ENCODE assay signal across 9 cellular contexts in the genomic region with DNA sequence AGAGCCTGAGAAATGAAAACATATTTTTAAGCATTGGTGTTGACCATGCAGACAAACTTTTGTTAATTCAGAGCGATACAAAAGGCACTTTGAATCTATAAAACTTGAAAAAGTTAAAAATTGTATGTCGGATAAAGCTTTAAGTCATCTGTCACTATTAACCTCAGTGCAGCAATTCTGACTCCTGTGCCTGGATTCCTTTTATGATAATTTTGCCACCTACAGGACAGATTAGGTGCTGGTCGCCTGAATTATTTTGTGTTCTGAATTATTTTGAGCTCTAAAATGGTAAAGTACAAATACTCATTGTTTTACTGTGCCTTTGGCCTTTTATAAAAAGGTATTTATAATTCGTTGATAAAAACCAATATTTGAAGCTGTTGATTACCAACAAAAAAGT. TPM values are rescaled to one million over a fixed set of nuclear protein-coding genes. Genes with fewer than 3 reads are reported as not detected.
A peak's percentile ranks its signal among the peaks of the same experiment; 100 is the strongest.
DNase-seq lines count a peak whose midpoint lies in the region; ATAC-seq, FAIRE-seq and TF ChIP-seq lines count a peak whose summit lies in the region.
"Had no signal": no experiment of that assay in that cellular context is flagged by ENCODE, and none has a peak within 500 bp of the region (broad histone marks: within the 10 kb centered on the region; RNA-seq: fewer than 3 reads in every experiment).

No MANE protein-coding gene starts in this region.

- H2AFZ ChIP-seq in KMS-11 (ENCODE audit: low read depth) = no peak overlapping the region

- TF ChIP-seq CTCF in KMS-11 (conservative IDR thresholded peaks at IDR 0.05; ENCODE audit: low read depth, low read length) (peak; percentile 53), choroid plexus epithelial cell (conservative IDR thresholded peaks at IDR 0.05; ENCODE audit: low read depth, low read length) (peak; percentile 53), pancreas (IDR thresholded peaks at IDR 0.05) (peak in 2 of 4 donors; percentile 28 to 44)

- H3K27ac ChIP-seq in KMS-11 (no peak overlapping the region), pancreas (no peak overlapping the region)

- no peak overlapping the region for H3K4me2 ChIP-seq in KMS-11

- H3K27me3 ChIP-seq in KMS-11 (ENCODE audit: insufficient read depth, low read depth) (no peaks in the 10 kb centered on the region), pancreas (no peaks in the 10 kb centered on the region)

- H3K27ac Mint-ChIP-seq in activated naive CD4-positive, alpha-beta T cell treated with anti-CD3 and anti-CD28 coated beads, Interleukin-2, amount 10 ng/mL, durations not matched to agents 7 days and 5 days = no peak overlapping the region
- H3K27ac Mint-ChIP-seq: activated naive CD4-positive, alpha-beta T cell treated with anti-CD3 and anti-CD28 coated beads, Interleukin-2, amount 50 U/mL, for 24 hours had no signal

- no peaks in the 10 kb centered on the region for H3K27me3 Mint-ChIP-seq in activated naive CD4-positive, alpha-beta T cell treated with anti-CD3 and anti-CD28 coated beads, Interleukin-2, amount 10 ng/mL, durations not matched to agents 7 days and 5 days
- H3K27me3 Mint-ChIP-seq: activated naive CD4-positive, alpha-beta T cell treated with anti-CD3 and anti-CD28 coated beads, Interleukin-2, amount 50 U/mL, for 24 hours had no signal

- H3K4me1 ChIP-seq in KMS-11 (ENCODE audit: low read depth, poor library complexity, severe bottlenecking) (no peaks in the 10 kb centered on the region), pancreas (no peaks in the 10 kb centered on the region)

- intact Hi-C loops in pancreas (cut with DNase I) = no loop called here

- H3K4me3 Mint-ChIP-seq in activated naive CD4-positive, alpha-beta T cell treated with anti-CD3 and anti-CD28 coated beads, Interleukin-2, amount 10 ng/mL, durations not matched to agents 7 days and 5 days = no peak overlapping the region
- H3K4me3 Mint-ChIP-seq: activated naive CD4-positive, alpha-beta T cell treated with anti-CD3 and anti-CD28 coated beads, Interleukin-2, amount 50 U/mL, for 24 hours had no signal

- CTCF ChIA-PET in activated naive CD4-positive, alpha-beta T cell treated with anti-CD3 and anti-CD28 coated beads, Interleukin-2, amount 10 ng/mL, durations not matched to agents 7 days and 5 days (lab: Charles Lee) = interaction anchor here (0.6 to 3.3 kb wide), 17 partner anchors 11 to 157 kb away, joined by 3 to 33 read pairs (median 6); partner anchors contain the start of genes RNF125, RNF138 and TRAPPC8

- no peaks in the 10 kb centered on the region for H3K9me3 ChIP-seq in pancreas

- peaks cover 43% of the 10 kb centered on the region for H3K36me3 Mint-ChIP-seq in activated naive CD4-positive, alpha-beta T cell treated with anti-CD3 and anti-CD28 coated beads, Interleukin-2, amount 10 ng/mL, durations not matched to agents 7 days and 5 days

- no peak overlapping the region for H3K9ac ChIP-seq in KMS-11

- no peak overlapping the region for H3K4me3 ChIP-seq in KMS-11 (IDR thresholded peaks at IDR 0.05; ENCODE audit: insufficient read depth, low read depth, low read length)
- no peak overlapping the region for H3K4me3 ChIP-seq in choroid plexus epithelial cell (ENCODE audit: low read depth, low read length)
- no peak overlapping the region for H3K4me3 ChIP-seq in pancreas

- ATAC-seq in pancreas (peak in 3 of 4 donors; percentile 32 to 66 (median 60)), HG03457 (IDR thresholded peaks at IDR 0.05; ENCODE audit: unreplicated experiment) (no peak), GM21390 (IDR thresholded peaks at IDR 0.05; ENCODE audit: unreplicated experiment) (no peak), HG02623 (IDR thresholded peaks at IDR 0.05; ENCODE audit: unreplicated experiment) (no peak)

- H3K36me3 ChIP-seq in KMS-11 (ENCODE audit: insufficient read depth) (no peaks in the 10 kb centered on the region), pancreas (no peaks in the 10 kb centered on the region)

- H3K9me3 Mint-ChIP-seq in activated naive CD4-positive, alpha-beta T cell treated with anti-CD3 and anti-CD28 coated beads, Interleukin-2, amount 10 ng/mL, durations not matched to agents 7 days and 5 days = no peaks in the 10 kb centered on the region
- H3K9me3 Mint-ChIP-seq: activated naive CD4-positive, alpha-beta T cell treated with anti-CD3 and anti-CD28 coated beads, Interleukin-2, amount 50 U/mL, for 24 hours had no signal

- peak; percentile 28 for DNase-seq in activated naive CD4-positive, alpha-beta T cell treated with anti-CD3 and anti-CD28 coated beads, Interleukin-2, amount 10 ng/mL, durations not matched to agents 7 days and 5 days
- DNase-seq in activated naive CD4-positive, alpha-beta T cell treated with Interleukin-2 at 50 U/mL for 16 hours = no peak
- DNase-seq in choroid plexus epithelial cell (ENCODE audit: low read depth) = peak; percentile 36
- no peak for DNase-seq in pancreas

- H4K20me1 ChIP-seq in KMS-11 (ENCODE audit: insufficient read depth) = no peaks in the 10 kb centered on the region

- peaks cover 12% of the 10 kb centered on the region for H3K4me1 Mint-ChIP-seq in activated naive CD4-positive, alpha-beta T cell treated with anti-CD3 and anti-CD28 coated beads, Interleukin-2, amount 10 ng/mL, durations not matched to agents 7 days and 5 days

- FAIRE-seq in pancreas (lab: Jason Lieb, UNC) = peak; percentile 59

- 24 to 33% methylated on average over 4 of the region's 4 CpGs for WGBS in pancreas, 2 donors

- H3K79me2 ChIP-seq in KMS-11 (ENCODE audit: insufficient read depth, low read depth) = no peaks in the 10 kb centered on the region

RNA-seq across cellular contexts. Expression of gene RNF138, which starts 19.4 kb away (rescaled TPM):
- total RNA-seq in pancreas = 10 to 100 TPM in 5 of 6 donors, 1 to 10 TPM in 1; 8.4 to 20.0 (median 14.4) TPM
- 1 to 10 TPM; 4.4 to 9.9 TPM for polyA plus RNA-seq in pancreas

RNA-seq across cellular contexts. Expression of gene RNF125, which starts 53.7 kb away (rescaled TPM):
- total RNA-seq in pancreas = 1 to 10 TPM; 1.6 to 3.5 (median 2.3) TPM
- polyA plus RNA-seq in pancreas = 1 to 10 TPM in 1 of 2 donors, under 1 TPM in 1; 0.92 to 1.2 TPM

Comparison
In these comparisons a context has a peak if more than half of its experiments do, and no peak if none do; other contexts are left out.
1. DNase-seq: peak in activated naive CD4-positive, alpha-beta T cell treated with anti-CD3 and anti-CD28 coated beads, Interleukin-2, amount 10 ng/mL, durations not matched to agents 7 days and 5 days (single experiment) and choroid plexus epithelial cell (single experiment); none in activated naive CD4-positive, alpha-beta T cell treated with Interleukin-2 at 50 U/mL for 16 hours (single experiment) and pancreas (0 of 6).
2. ATAC-seq: peak in pancreas (3 of 4); none in HG03457 (single experiment), GM21390 (single experiment) and HG02623 (single experiment).